Comparison of ENCODE assay signal across 19 cellular contexts in the genomic region with DNA sequence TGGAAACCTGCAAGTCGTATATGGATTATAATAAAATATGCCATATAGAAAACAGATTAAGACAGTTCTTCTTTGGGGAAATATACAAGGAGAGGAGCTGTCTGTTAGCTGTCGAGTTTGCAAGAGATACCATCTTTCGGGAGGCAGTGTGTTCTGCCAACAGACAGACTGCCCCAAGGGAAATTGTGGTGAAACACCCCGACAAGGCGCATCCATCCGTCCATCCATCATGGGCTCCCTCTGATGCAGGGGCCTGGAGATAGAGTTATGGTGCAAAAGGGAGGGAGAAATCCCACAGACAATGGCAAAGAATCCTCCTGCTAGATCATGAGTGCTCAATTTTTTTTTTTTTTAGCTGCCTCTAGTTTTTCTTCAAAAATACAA.
DNase-seq lines count a peak whose midpoint lies in the region; ATAC-seq and TF ChIP-seq lines count a peak whose summit lies in the region.
"Had no signal": no experiment of that assay in that cellular context is flagged by ENCODE, and none has a peak within 500 bp of the region (broad histone marks: within the 10 kb centered on the region; RNA-seq: fewer than 3 reads in every experiment).

No MANE protein-coding gene starts in this region.

- H4K8ac ChIP-seq in H9 (replicated peaks; ENCODE audit: insufficient read length, low read depth, low read length): no peak overlapping the region

- H3T11ph ChIP-seq in H9 (ENCODE audit: low read length): no peak overlapping the region

- H3K9ac ChIP-seq in H9 (ENCODE audit: extremely low read depth, insufficient read length, low read length) (no peak overlapping the region), neural cell (ENCODE audit: low read length) (no peak overlapping the region)

- no peak overlapping the region for H3K14ac ChIP-seq in H9 (ENCODE audit: insufficient read depth, low read length)

- H3K4me3 ChIP-seq in neural cell (ENCODE audit: low read length): peak overlapping the region; percentile 9
- H3K4me3 ChIP-seq: A549 had no signal

- TF ChIP-seq RAD21 in neural cell (conservative IDR thresholded peaks at IDR 0.05): no peak

- intact Hi-C loops in cardiac septum (cut with DNase I) (no loop called here), left ventricle myocardium superior (cut with micrococcal nuclease) (no loop called here)

- H4K5ac ChIP-seq in H9 (ENCODE audit: insufficient read length, low read depth, low read length): no peak overlapping the region

- H3K9me3 Mint-ChIP-seq in H9: no peaks in the 10 kb centered on the region; a peak in 1 of 5 replicates
- peaks cover 0 to 2% (median 0%) of the 10 kb centered on the region in 5 experiments for H3K9me3 Mint-ChIP-seq in brain
- H3K9me3 Mint-ChIP-seq: CD4-positive, alpha-beta T cell had no signal

- no peaks in the 10 kb centered on the region for H3K79me2 ChIP-seq in H9 (ENCODE audit: insufficient read depth, low read length)
- H3K79me2 ChIP-seq in neural cell (replicated peaks; ENCODE audit: insufficient read depth, low read length): no peaks in the 10 kb centered on the region

- no peak overlapping the region for H3K4ac ChIP-seq in H9 (ENCODE audit: low read depth, low read length)

- H2AK5ac ChIP-seq in H9 (ENCODE audit: insufficient read length, low read length): no peak overlapping the region

- no peak overlapping the region for H3K56ac ChIP-seq in H9 (ENCODE audit: insufficient read length, low read depth, low read length)

- TF ChIP-seq CTCF in H9 (conservative IDR thresholded peaks at IDR 0.05): no peak
- TF ChIP-seq CTCF in brain (conservative IDR thresholded peaks at IDR 0.05): no peak
- no peak for TF ChIP-seq CTCF in neural cell (IDR thresholded peaks at IDR 0.05; ENCODE audit: poor library complexity, severe bottlenecking)

- H2BK15ac ChIP-seq in H9 (ENCODE audit: low read depth, low read length): no peak overlapping the region

- H2BK12ac ChIP-seq in H9 (ENCODE audit: insufficient read length, low read depth, low read length): no peak overlapping the region

- no peak overlapping the region for H3K23ac ChIP-seq in H9 (ENCODE audit: insufficient read length, low read depth, low read length)

- H3K4me3 Mint-ChIP-seq in H9 (no peak overlapping the region), brain (peak overlapping the region in 3 of 5 experiments; percentile 37 to 71 (median 46))
- H3K4me3 Mint-ChIP-seq: CD4-positive, alpha-beta T cell had no signal

- ATAC-seq in left ventricle myocardium superior: no peak
- ATAC-seq in HG03469 (IDR thresholded peaks at IDR 0.05; ENCODE audit: unreplicated experiment): no peak
- no peak for ATAC-seq in HG02678 (IDR thresholded peaks at IDR 0.05; ENCODE audit: unreplicated experiment)
- ATAC-seq: A549, PC-3 had no signal

- peak; percentile 17 for TF ChIP-seq EP300 in neural cell (conservative IDR thresholded peaks at IDR 0.05; ENCODE audit: poor library complexity, severe bottlenecking)

- H3K27ac Mint-ChIP-seq in H9 (no peak overlapping the region), brain (peak overlapping the region; percentile 57 to 93 (median 79))
- H3K27ac Mint-ChIP-seq: CD4-positive, alpha-beta T cell had no signal

- WGBS in H9 (ENCODE audit: extremely low coverage, insufficient read length, low lambda C conversion rate): no CpG with 5 or more reads among the region's 6 CpGs

- DNase-seq in cardiac septum (ENCODE audit: low spot score): peak; percentile 47
- no peak for DNase-seq in left ventricle myocardium superior
- DNase-seq in H9: peak; percentile 4
- DNase-seq in amniotic stem cell (lab: John Stamatoyannopoulos, UW): no peak
- DNase-seq: Calu3; CD4-positive, alpha-beta T cell; DMS79 treated with DMSO at 0.1 percent for 48 hours; HCEC 1CT; MV-4-11; NCI-H1417 treated with DMSO at 0.1 percent for 48 hours; NCI-H2081 treated with DMSO at 0.1 percent for 48 hours; NCI-H2227 treated with DMSO at 0.1 percent for 48 hours; NCI-H526 treated with DMSO at 0.1 percent for 48 hours; PC-3 had no signal

- H3F3A ChIP-seq in neural cell (ENCODE audit: insufficient read depth, low read length, poor library complexity, severe bottlenecking): no peaks in the 10 kb centered on the region

- H4K20me1 ChIP-seq in H9 (ENCODE audit: control insufficient read depth, insufficient read depth, insufficient read length): no peaks in the 10 kb centered on the region
- no peaks in the 10 kb centered on the region for H4K20me1 ChIP-seq in neural cell (ENCODE audit: insufficient read depth)

- H3K27ac ChIP-seq in H9 (ENCODE audit: insufficient read length, low read depth, low read length) (no peak overlapping the region), neural cell (ENCODE audit: low read length) (peak overlapping the region; percentile 14)
- H3K27ac ChIP-seq: A549 had no signal

- H3K4me1 Mint-ChIP-seq in H9 (peaks cover 5 to 9% of the 10 kb centered on the region in 2 experiments), brain (peaks cover 47% of the 10 kb centered on the region)

- H2BK20ac ChIP-seq in H9 (ENCODE audit: low read depth, low read length, poor library complexity, severe bottlenecking): no peak overlapping the region

- no peak overlapping the region for H3K18ac ChIP-seq in H9 (ENCODE audit: insufficient read length, low read depth, low read length)

- no peak overlapping the region for H2BK120ac ChIP-seq in H9 (ENCODE audit: low read depth, low read length, poor library complexity, severe bottlenecking)

- H3K23me2 ChIP-seq in H9 (ENCODE audit: insufficient read length, low read depth, low read length, poor library complexity, severe bottlenecking): no peaks in the 10 kb centered on the region

- no peak overlapping the region for H2BK5ac ChIP-seq in H9 (ENCODE audit: insufficient read length, low read length)

- no peaks in the 10 kb centered on the region for H3K36me3 ChIP-seq in neural cell (ENCODE audit: insufficient read depth, low read length)

- H3K9me3 ChIP-seq in H9 (ENCODE audit: control insufficient read depth, low read depth, low read length) (no peaks in the 10 kb centered on the region), neural cell (ENCODE audit: low read length) (no peaks in the 10 kb centered on the region)
- H3K9me3 ChIP-seq: A549 had no signal

- H3K27me3 Mint-ChIP-seq in H9 (ENCODE audit: low read depth) (peaks cover 14% of the 10 kb centered on the region), brain (peaks cover 3% of the 10 kb centered on the region)
- H3K27me3 Mint-ChIP-seq: CD4-positive, alpha-beta T cell had no signal

- H2AFZ ChIP-seq in H9 (ENCODE audit: low read length): no peak overlapping the region
- no peak overlapping the region for H2AFZ ChIP-seq in neural cell (ENCODE audit: low read depth, low read length)

- H3K79me1 ChIP-seq in H9 (ENCODE audit: insufficient read depth, low read depth, low read length, poor library complexity, severe bottlenecking): no peaks in the 10 kb centered on the region

- H3K4me1 ChIP-seq in H9 (ENCODE audit: insufficient read depth, low read length): no peaks in the 10 kb centered on the region
- H3K4me1 ChIP-seq: A549 had no signal

- H3K36me3 Mint-ChIP-seq in H9 (ENCODE audit: insufficient read depth in 1 of 3, low read depth in 3 of 3) (no peaks in the 10 kb centered on the region), brain (no peaks in the 10 kb centered on the region)

- H3K4me2 ChIP-seq in H9 (ENCODE audit: insufficient read depth, insufficient read length, low read length): no peak overlapping the region
- H3K4me2 ChIP-seq in neural cell (ENCODE audit: low read length): no peak overlapping the region
- H3K4me2 ChIP-seq: A549 had no signal

- H3K9me2 ChIP-seq in neural cell (ENCODE audit: insufficient read depth, low read length): no peaks in the 10 kb centered on the region

- H3K27me3 ChIP-seq in H9 (ENCODE audit: insufficient read depth, low read length) (no peaks in the 10 kb centered on the region), neural cell (ENCODE audit: insufficient read depth, low read depth, low read length) (no peaks in the 10 kb centered on the region)

- no peak overlapping the region for H4K91ac ChIP-seq in H9 (ENCODE audit: insufficient read length, low read depth, low read length)

TF ChIP-seq in neural cell, 6 proteins besides CTCF, POLR2A, EP300 and RAD21:
- TF ChIP-seq POLR2AphosphoS5 (IDR thresholded peaks at IDR 0.05) (no peak), EZH2 (IDR thresholded peaks at IDR 0.05; ENCODE audit: borderline replicate concordance, insufficient read depth, low read length, poor library complexity, severe bottlenecking) (no peak), TAF1 (IDR thresholded peaks at IDR 0.05; ENCODE audit: low read depth) (no peak), MXI1 (conservative IDR thresholded peaks at IDR 0.05; ENCODE audit: poor library complexity, severe bottlenecking) (no peak), REST (IDR thresholded peaks at IDR 0.05; ENCODE audit: borderline replicate concordance) (no peak), SMC3 (conservative IDR thresholded peaks at IDR 0.05; ENCODE audit: poor library complexity) (no peak)

Comparison
In these comparisons a context has a peak if more than half of its experiments do, and no peak if none do; other contexts are left out.
1. DNase-seq: peak in cardiac septum (single experiment) and H9 (single experiment); none in left ventricle myocardium superior (single experiment) and amniotic stem cell (single experiment).
2. H3K27ac Mint-ChIP-seq: peak in brain (5 of 5); none in H9 (0 of 3).
3. H3K4me3 Mint-ChIP-seq: peak in brain (3 of 5); none in H9 (0 of 2).